Comparison of ENCODE assay signal across 6 cellular contexts in genomic region chr1:983736-984475, GRCh38. TPM values are rescaled to one million over a fixed set of nuclear protein-coding genes. Genes with fewer than 3 reads are reported as not detected.
DNase-seq lines count a peak whose midpoint lies in the region; ATAC-seq and TF ChIP-seq lines count a peak whose summit lies in the region.

No MANE protein-coding gene starts in this region.

- H3K9me2 ChIP-seq in DOHH2 (replicated peaks; ENCODE audit: control insufficient read depth, low read length): no peaks in the 10 kb centered on the region

- no peaks in the 10 kb centered on the region for H3K79me2 ChIP-seq in DOHH2 (ENCODE audit: control insufficient read depth, low read length)

- no peaks in the 10 kb centered on the region for H3K4me1 ChIP-seq in DOHH2 (ENCODE audit: control insufficient read depth, low read length)

- H3K27me3 ChIP-seq in DOHH2 (ENCODE audit: control insufficient read depth, low read length): peaks cover 11% of the 10 kb centered on the region

- TF ChIP-seq CTCF in DOHH2 (IDR thresholded peaks at IDR 0.05; ENCODE audit: low read depth, low read length, poor library complexity, severe bottlenecking): peak; percentile 71

- no peaks in the 10 kb centered on the region for H3F3A ChIP-seq in DOHH2 (ENCODE audit: control insufficient read depth, insufficient read depth)

- H4K20me1 ChIP-seq in DOHH2 (ENCODE audit: control insufficient read depth, insufficient read depth, low read depth, low read length): no peaks in the 10 kb centered on the region

- H3K27ac ChIP-seq in DOHH2 (ENCODE audit: low read depth, low read length): no peak overlapping the region

- no peak for ATAC-seq in GM21529 (IDR thresholded peaks at IDR 0.05; ENCODE audit: unreplicated experiment)

- no peaks in the 10 kb centered on the region for H3K9me3 ChIP-seq in DOHH2 (ENCODE audit: control insufficient read depth, insufficient read depth, low read length)

- no peak overlapping the region for H3K4me3 ChIP-seq in DOHH2 (ENCODE audit: low read length)
- H3K4me3 ChIP-seq in skeletal muscle cell (ENCODE audit: low read depth, low read length): peak overlapping the region; percentile 23

- DNase-seq in T follicular helper cell (ENCODE audit: low read depth): peak; percentile 40
- peak; percentile 55 for DNase-seq in dermis blood vessel endothelial cell
- DNase-seq in skeletal muscle cell (ENCODE audit: low read depth): no peak
- DNase-seq in cerebellar nuclear complex (lab: John Stamatoyannopoulos, UW): no peak

- no peak overlapping the region for H3K4me2 ChIP-seq in DOHH2 (ENCODE audit: low read length)

- no peaks in the 10 kb centered on the region for H3K36me3 ChIP-seq in DOHH2 (ENCODE audit: control insufficient read depth, low read length)

RNA-seq across cellular contexts. Expression of gene PERM1, which starts 2.0 kb away (rescaled TPM):
- not detected in 2 replicates for total RNA-seq in dermis blood vessel endothelial cell

RNA-seq across cellular contexts. Expression of gene HES4, which starts 16.0 kb away (rescaled TPM):
- 49.6 and 76.9 TPM in 2 replicates for total RNA-seq in dermis blood vessel endothelial cell

RNA-seq across cellular contexts. Expression of gene PLEKHN1, which starts 17.6 kb away (rescaled TPM):
- 0.17 and 0.37 TPM in 2 replicates for total RNA-seq in dermis blood vessel endothelial cell

RNA-seq across cellular contexts. Expression of gene KLHL17, which starts 23.5 kb away (rescaled TPM):
- 5.4 and 8.0 TPM in 2 replicates for total RNA-seq in dermis blood vessel endothelial cell

RNA-seq across cellular contexts. Expression of gene NOC2L, which starts 24.9 kb away (rescaled TPM):
- total RNA-seq in dermis blood vessel endothelial cell: 70.5 and 98.0 TPM in 2 replicates

Comparison
In these comparisons a context has a peak if more than half of its experiments do, and no peak if none do; other contexts are left out.
1. DNase-seq: peak in T follicular helper cell (single experiment) and dermis blood vessel endothelial cell (single experiment); none in skeletal muscle cell (single experiment) and cerebellar nuclear complex (0 of 2).